Comparison of ENCODE assay signal across 31 cellular contexts in genomic region chrX:150846130-150846529, GRCh38.
"Had no signal": no experiment of that assay in that cellular context is flagged by ENCODE, and none has a peak within 500 bp of the region (broad histone marks: within the 10 kb centered on the region; RNA-seq: fewer than 3 reads in every experiment).

No MANE protein-coding gene starts in this region.

- ATAC-seq: activated naive CD4-positive, alpha-beta T cell treated with anti-CD3 and anti-CD28 coated beads, Interleukin-2, amount 50 U/mL, for 72 hours; activated T-cell treated with anti-CD3 and anti-CD28 coated beads, Interleukin-2, amount 50 U/mL, for 72 hours; foreskin keratinocyte; gastroesophageal sphincter; heart right ventricle; T-helper 17 cell; WTC11 had no signal

- H3K27me3 ChIP-seq: brain microvascular endothelial cell, esophagus muscularis mucosa, foreskin keratinocyte, gastroesophageal sphincter, heart right ventricle had no signal

- FAIRE-seq: bronchial epithelial cell, TTC549 had no signal

- H3K4me3 ChIP-seq: coronary artery, dorsolateral prefrontal cortex, esophagus muscularis mucosa, gastroesophageal sphincter, heart right ventricle had no signal

- H3K36me3 ChIP-seq: brain microvascular endothelial cell, esophagus muscularis mucosa, gastroesophageal sphincter, heart right ventricle had no signal

- H3K9me3 ChIP-seq: esophagus muscularis mucosa, gastroesophageal sphincter, heart right ventricle had no signal

- H3K27ac ChIP-seq: brain microvascular endothelial cell, coronary artery, dorsolateral prefrontal cortex, esophagus muscularis mucosa, foreskin keratinocyte, gastroesophageal sphincter, heart right ventricle, VCaP had no signal

- DNase-seq: activated CD4-positive, alpha-beta memory T cell treated with anti-CD3 and anti-CD28 coated beads, Interleukin-2, amount 10 ng/mL, durations not matched to agents 7 days and 5 days; activated CD4-positive, alpha-beta T cell treated with anti-CD3 and anti-CD28 coated beads for 1 hour; activated CD4-positive, alpha-beta T cell treated with anti-CD3 and anti-CD28 coated beads for 4 hours; activated CD4-positive, alpha-beta T cell treated with anti-CD3 and anti-CD28 coated beads, Interleukin-2, amount 10 ng/mL, durations not matched to agents 7 days and 5 days; activated CD4-positive, alpha-beta T cell treated with anti-CD3 and anti-CD28 coated beads, Interleukin-2, amount 50 U/mL, for 4 hours; activated CD8-positive, alpha-beta memory T cell treated with anti-CD3 and anti-CD28 coated beads, Interleukin-2, amount 50 U/mL, for 48 hours; activated gamma-delta T cell; activated naive CD4-positive, alpha-beta T cell; activated naive CD4-positive, alpha-beta T cell treated with anti-CD3 and anti-CD28 coated beads, Interleukin-2, amount 10 ng/mL, durations not matched to agents 7 days and 5 days; activated T-cell treated with anti-CD3 and anti-CD28 coated beads for 4 hours; activated T-cell treated with anti-CD3 and anti-CD28 coated beads, Interleukin-2, amount 50 U/mL, for 24 hours; activated T-cell treated with anti-CD3 and anti-CD28 coated beads, Interleukin-2, amount 50 U/mL, for 72 hours; amniotic stem cell; anterior cingulate cortex; brain microvascular endothelial cell; dorsolateral prefrontal cortex; effector memory CD4-positive, alpha-beta T cell; endodermal cell; erythroblast; foreskin keratinocyte; heart right ventricle; T-helper 1 cell; T-helper 17 cell had no signal
